ENCODE assay signal across 8 cellular contexts in the genomic region with DNA sequence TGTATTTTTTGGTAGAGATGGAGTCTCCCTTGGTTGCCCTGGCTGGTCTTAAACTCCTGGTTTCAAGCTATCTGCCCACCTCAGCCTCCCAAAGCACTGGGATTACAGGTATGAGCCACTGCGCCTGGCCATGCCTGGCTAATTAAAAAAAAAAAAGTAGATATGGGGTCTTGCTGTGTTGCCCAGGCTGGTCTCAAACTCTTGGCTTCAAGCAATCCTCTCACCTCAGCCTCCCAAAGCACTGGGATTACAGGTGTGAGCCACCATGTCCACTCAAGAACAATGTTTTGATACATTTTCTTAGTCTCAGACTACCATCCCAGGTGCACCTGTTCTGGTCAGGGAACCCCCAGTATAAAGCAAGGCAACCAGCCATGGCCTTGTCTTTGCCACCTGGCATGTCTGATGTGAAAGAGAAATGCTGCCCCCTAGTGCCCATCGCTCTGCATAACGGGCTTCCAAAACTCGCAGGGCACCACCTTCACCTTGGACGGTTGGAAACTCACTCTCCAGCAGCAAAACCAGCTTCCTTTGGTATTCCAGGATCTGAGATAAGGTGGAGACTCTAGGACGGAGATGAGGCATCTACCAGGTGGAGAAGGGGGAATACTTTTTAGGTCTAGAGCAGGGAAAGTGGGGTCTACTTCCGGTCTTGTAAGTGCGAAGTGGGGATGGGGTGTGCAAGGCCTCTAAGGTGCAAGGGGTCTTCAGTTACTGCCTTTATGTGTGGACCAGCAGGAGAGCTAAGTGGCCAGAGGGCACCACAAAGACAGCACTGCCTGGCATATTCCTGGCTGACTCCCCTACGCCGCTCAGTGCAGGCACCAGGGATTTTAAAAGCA. TPM values are rescaled to one million over a fixed set of nuclear protein-coding genes. Genes with fewer than 3 reads are reported as not detected.
A peak's percentile ranks its signal among the peaks of the same experiment; 100 is the strongest.
DNase-seq lines count a peak whose midpoint lies in the region; ATAC-seq lines count a peak whose summit lies in the region.

No MANE protein-coding gene starts in this region.

- peak; percentile 77 for DNase-seq in Ammon's horn (ENCODE audit: low spot score)
- DNase-seq in HK-2 (ENCODE audit: unreplicated experiment), result peak; percentile 78
- DNase-seq in OCI-M1 (lab: John Stamatoyannopoulos, UW), result peak; percentile 66
- DNase-seq in activated T-cell treated with anti-CD3 and anti-CD28 coated beads, Interleukin-2, amount 50 U/mL, for 1 hour, result peak; percentile 74
- DNase-seq in fibroblast of gingiva (ENCODE audit: low read depth), result peak; percentile 49
- DNase-seq in natural killer cell treated with Interleukin-12 subunit alpha and Interleukin-12 subunit beta and Interleukin-15 and Interleukin-18, amount 100 ng/mL, for 72 hours (ENCODE audit: low spot score), result peak; percentile 74
- peak; percentile 70 to 76 for DNase-seq in stimulated activated naive CD8-positive, alpha-beta T cell treated with anti-CD3 and anti-CD28 coated beads, Interleukin-15, amount 100 ng/mL, for 72 hours

- no peaks in the 10 kb centered on the region for H3K9me3 Mint-ChIP-seq in natural killer cell treated with Interleukin-12 subunit alpha and Interleukin-12 subunit beta and Interleukin-15 and Interleukin-18, amount 100 ng/mL, for 72 hours
- H3K9me3 Mint-ChIP-seq in stimulated activated naive CD8-positive, alpha-beta T cell treated with anti-CD3 and anti-CD28 coated beads, Interleukin-15, amount 100 ng/mL, for 72 hours, result no peaks in the 10 kb centered on the region

- peaks cover 5 to 10% of the 10 kb centered on the region in 2 donors for H3K4me1 Mint-ChIP-seq in natural killer cell treated with Interleukin-12 subunit alpha and Interleukin-12 subunit beta and Interleukin-15 and Interleukin-18, amount 100 ng/mL, for 72 hours (ENCODE audit: low read depth in 2 of 2)
- peaks cover 13% of the 10 kb centered on the region for H3K4me1 Mint-ChIP-seq in stimulated activated naive CD8-positive, alpha-beta T cell treated with anti-CD3 and anti-CD28 coated beads, Interleukin-15, amount 100 ng/mL, for 72 hours

- H3K27me3 Mint-ChIP-seq in natural killer cell treated with Interleukin-12 subunit alpha and Interleukin-12 subunit beta and Interleukin-15 and Interleukin-18, amount 100 ng/mL, for 72 hours, result peaks cover 0 to 13% of the 10 kb centered on the region in 2 donors
- peaks cover 46% of the 10 kb centered on the region for H3K27me3 Mint-ChIP-seq in stimulated activated naive CD8-positive, alpha-beta T cell treated with anti-CD3 and anti-CD28 coated beads, Interleukin-15, amount 100 ng/mL, for 72 hours

- ATAC-seq in GM18873 (IDR thresholded peaks at IDR 0.05; ENCODE audit: low FRiP score, unreplicated experiment), result peak; percentile 71
- ATAC-seq in natural killer cell treated with Interleukin-12 subunit alpha and Interleukin-12 subunit beta and Interleukin-15 and Interleukin-18, amount 100 ng/mL, for 72 hours, result peak; percentile 75 to 80
- peak; percentile 82 for ATAC-seq in stimulated activated naive CD8-positive, alpha-beta T cell treated with anti-CD3 and anti-CD28 coated beads, Interleukin-15, amount 100 ng/mL, for 72 hours

- H3K36me3 Mint-ChIP-seq in natural killer cell treated with Interleukin-12 subunit alpha and Interleukin-12 subunit beta and Interleukin-15 and Interleukin-18, amount 100 ng/mL, for 72 hours, result no peaks in the 10 kb centered on the region

- H3K4me3 Mint-ChIP-seq in natural killer cell treated with Interleukin-12 subunit alpha and Interleukin-12 subunit beta and Interleukin-15 and Interleukin-18, amount 100 ng/mL, for 72 hours, result no peak overlapping the region
- H3K4me3 Mint-ChIP-seq in stimulated activated naive CD8-positive, alpha-beta T cell treated with anti-CD3 and anti-CD28 coated beads, Interleukin-15, amount 100 ng/mL, for 72 hours, result no peak overlapping the region

- H3K27ac Mint-ChIP-seq in natural killer cell treated with Interleukin-12 subunit alpha and Interleukin-12 subunit beta and Interleukin-15 and Interleukin-18, amount 100 ng/mL, for 72 hours, result no peak overlapping the region
- no peak overlapping the region for H3K27ac Mint-ChIP-seq in stimulated activated naive CD8-positive, alpha-beta T cell treated with anti-CD3 and anti-CD28 coated beads, Interleukin-15, amount 100 ng/mL, for 72 hours

RNA-seq across cellular contexts. Expression of gene AFAP1, which starts 47.7 kb away (rescaled TPM):
- 1 to 10 TPM; 7.2 to 9.1 TPM for total RNA-seq in natural killer cell treated with Interleukin-12 subunit alpha and Interleukin-12 subunit beta and Interleukin-15 and Interleukin-18, amount 100 ng/mL, for 72 hours

Comparison
In these comparisons a context has a peak if more than half of its experiments do, and no peak if none do; other contexts are left out.
1. Peak in every context shown above with its lines: DNase-seq and ATAC-seq.